23 cellular contexts compared by ENCODE assay signal in genomic region chr5:159855476-159856157, GRCh38.
DNase-seq lines count a peak whose midpoint lies in the region; ATAC-seq and TF ChIP-seq lines count a peak whose summit lies in the region.
"Had no signal": no experiment of that assay in that cellular context is flagged by ENCODE, and none has a peak within 500 bp of the region (broad histone marks: within the 10 kb centered on the region; RNA-seq: fewer than 3 reads in every experiment).

No MANE protein-coding gene starts in this region.

- H3K27me3 ChIP-seq in right atrium auricular region (no peaks in the 10 kb centered on the region), colonic mucosa (no peaks in the 10 kb centered on the region)

- H3K9ac ChIP-seq in colonic mucosa (ENCODE audit: low read depth in 2 of 2, low read length in 2 of 2), result no peak overlapping the region

- no peaks in the 10 kb centered on the region for H3K36me3 Mint-ChIP-seq in activated naive CD8-positive, alpha-beta T cell treated with anti-CD3 and anti-CD28 coated beads for 36 hours
- H3K36me3 Mint-ChIP-seq: activated CD4-positive, alpha-beta memory T cell treated with anti-CD3 and anti-CD28 coated beads for 36 hours; activated naive CD4-positive, alpha-beta T cell treated with anti-CD3 and anti-CD28 coated beads, Interleukin-2, amount 50 U/mL, for 72 hours had no signal

- no peak overlapping the region for H3K27ac Mint-ChIP-seq in activated naive CD8-positive, alpha-beta T cell treated with anti-CD3 and anti-CD28 coated beads for 36 hours
- H3K27ac Mint-ChIP-seq: activated B cell treated with CpG ODN at 0.5 μM for 24 hours; activated CD4-positive, alpha-beta memory T cell treated with anti-CD3 and anti-CD28 coated beads for 36 hours; activated naive CD4-positive, alpha-beta T cell treated with anti-CD3 and anti-CD28 coated beads, Interleukin-2, amount 50 U/mL, for 72 hours; activated T-helper 17 cell treated with anti-CD3 and anti-CD28 coated beads, Interleukin-2, amount 50 U/mL, for 72 hours; B cell had no signal

- no peaks in the 10 kb centered on the region for H3K4me1 ChIP-seq in right atrium auricular region
- H3K4me1 ChIP-seq in colonic mucosa, result no peaks in the 10 kb centered on the region

- H3K27ac ChIP-seq in right atrium auricular region (peak overlapping the region in 1 of 2 donors; percentile 45), colonic mucosa (no peak overlapping the region)
- H3K27ac ChIP-seq: epithelial cell of prostate had no signal

- H3K4me3 Mint-ChIP-seq in activated naive CD8-positive, alpha-beta T cell treated with anti-CD3 and anti-CD28 coated beads for 36 hours, result no peak overlapping the region
- H3K4me3 Mint-ChIP-seq: activated B cell treated with CpG ODN at 0.5 μM for 24 hours; activated CD4-positive, alpha-beta memory T cell treated with anti-CD3 and anti-CD28 coated beads for 36 hours; activated T-helper 17 cell treated with anti-CD3 and anti-CD28 coated beads, Interleukin-2, amount 50 U/mL, for 72 hours; B cell; neural crest cell had no signal

- ATAC-seq in Right ventricle myocardium inferior, result peak; percentile 89
- no peak for ATAC-seq in activated CD4-positive, CD25-positive, alpha-beta regulatory T cell treated with anti-CD3 and anti-CD28 coated beads, Interleukin-2, amount 50 U/mL, for 24 hours
- ATAC-seq: activated naive CD4-positive, alpha-beta T cell treated with anti-CD3 and anti-CD28 coated beads, Interleukin-2, amount 50 U/mL, for 72 hours; activated T-helper 17 cell treated with anti-CD3 and anti-CD28 coated beads, Interleukin-2, amount 50 U/mL, for 72 hours had no signal

- no peaks in the 10 kb centered on the region for H3K4me1 Mint-ChIP-seq in activated naive CD8-positive, alpha-beta T cell treated with anti-CD3 and anti-CD28 coated beads for 36 hours
- H3K4me1 Mint-ChIP-seq: activated B cell treated with CpG ODN at 0.5 μM for 24 hours; activated T-helper 17 cell treated with anti-CD3 and anti-CD28 coated beads, Interleukin-2, amount 50 U/mL, for 72 hours; B cell had no signal

- intact Hi-C loops in Right ventricle myocardium inferior (cut with DNase I) (loop anchor here (5.0 kb wide), 1 partner anchor 33 kb away; no protein-coding TSS in a partner anchor), cardiac septum (cut with DNase I) (no loop called here), colonic mucosa (cut with DNase I) (no loop called here)

- no peak for TF ChIP-seq CTCF in epithelial cell of esophagus (IDR thresholded peaks at IDR 0.05; ENCODE audit: insufficient read depth, low read depth, low read length, missing control alignments)
- TF ChIP-seq CTCF in right atrium auricular region (IDR thresholded peaks at IDR 0.05), result no peak
- TF ChIP-seq CTCF in colonic mucosa (IDR thresholded peaks at IDR 0.05), result no peak
- no peak for TF ChIP-seq CTCF in GM20000 (IDR thresholded peaks at IDR 0.05; ENCODE audit: extremely low read depth, missing control alignments)

- H3K9me3 ChIP-seq in right atrium auricular region (no peaks in the 10 kb centered on the region), colonic mucosa (no peaks in the 10 kb centered on the region)

- peaks cover 2% of the 10 kb centered on the region for H3K9me3 Mint-ChIP-seq in activated naive CD8-positive, alpha-beta T cell treated with anti-CD3 and anti-CD28 coated beads for 36 hours
- H3K9me3 Mint-ChIP-seq: activated CD4-positive, alpha-beta memory T cell treated with anti-CD3 and anti-CD28 coated beads for 36 hours; activated naive CD4-positive, alpha-beta T cell treated with anti-CD3 and anti-CD28 coated beads, Interleukin-2, amount 50 U/mL, for 72 hours; activated T-helper 17 cell treated with anti-CD3 and anti-CD28 coated beads, Interleukin-2, amount 50 U/mL, for 72 hours; neural crest cell had no signal

- H3K4me3 ChIP-seq in epithelial cell of esophagus (ENCODE audit: low read length) (no peak overlapping the region), right atrium auricular region (no peak overlapping the region), colonic mucosa (no peak overlapping the region)

- H3K36me3 ChIP-seq in right atrium auricular region, result no peaks in the 10 kb centered on the region
- H3K36me3 ChIP-seq in colonic mucosa, result no peaks in the 10 kb centered on the region

- no peak for DNase-seq in Right ventricle myocardium inferior (ENCODE audit: missing footprints)
- DNase-seq in cardiac septum (ENCODE audit: low spot score), result no peak
- DNase-seq in epithelial cell of esophagus (ENCODE audit: low read depth), result peak; percentile 18
- DNase-seq in right atrium auricular region (ENCODE audit: low spot score), result peak; percentile 86
- DNase-seq in colonic mucosa, result no peak
- DNase-seq in GM20000 (ENCODE audit: low spot score), result no peak
- DNase-seq in activated naive CD8-positive, alpha-beta T cell treated with anti-CD3 and anti-CD28 coated beads for 36 hours, result no peak
- DNase-seq: activated B cell treated with CpG ODN at 0.5 μM for 24 hours; activated CD4-positive, alpha-beta memory T cell treated with anti-CD3 and anti-CD28 coated beads for 36 hours; activated CD8-positive, alpha-beta memory T cell treated with anti-CD3 and anti-CD28 coated beads, Interleukin-2, amount 50 U/mL, for 48 hours; foreskin melanocyte; GF-D8; H7; NCI-H187; NCI-H748 treated with DMSO at 0.1 percent for 48 hours; posterior cingulate gyrus; SW 1271 had no signal

- peaks cover 12% of the 10 kb centered on the region for H3K27me3 Mint-ChIP-seq in activated naive CD8-positive, alpha-beta T cell treated with anti-CD3 and anti-CD28 coated beads for 36 hours

Comparison
In these comparisons a context has a peak if more than half of its experiments do, and no peak if none do; other contexts are left out.
1. DNase-seq: peak in epithelial cell of esophagus (single experiment) and right atrium auricular region (single experiment); none in Right ventricle myocardium inferior (single experiment), cardiac septum (single experiment), colonic mucosa (single experiment), GM20000 (single experiment) and activated naive CD8-positive, alpha-beta T cell treated with anti-CD3 and anti-CD28 coated beads for 36 hours (single experiment).